In the genomic region with DNA sequence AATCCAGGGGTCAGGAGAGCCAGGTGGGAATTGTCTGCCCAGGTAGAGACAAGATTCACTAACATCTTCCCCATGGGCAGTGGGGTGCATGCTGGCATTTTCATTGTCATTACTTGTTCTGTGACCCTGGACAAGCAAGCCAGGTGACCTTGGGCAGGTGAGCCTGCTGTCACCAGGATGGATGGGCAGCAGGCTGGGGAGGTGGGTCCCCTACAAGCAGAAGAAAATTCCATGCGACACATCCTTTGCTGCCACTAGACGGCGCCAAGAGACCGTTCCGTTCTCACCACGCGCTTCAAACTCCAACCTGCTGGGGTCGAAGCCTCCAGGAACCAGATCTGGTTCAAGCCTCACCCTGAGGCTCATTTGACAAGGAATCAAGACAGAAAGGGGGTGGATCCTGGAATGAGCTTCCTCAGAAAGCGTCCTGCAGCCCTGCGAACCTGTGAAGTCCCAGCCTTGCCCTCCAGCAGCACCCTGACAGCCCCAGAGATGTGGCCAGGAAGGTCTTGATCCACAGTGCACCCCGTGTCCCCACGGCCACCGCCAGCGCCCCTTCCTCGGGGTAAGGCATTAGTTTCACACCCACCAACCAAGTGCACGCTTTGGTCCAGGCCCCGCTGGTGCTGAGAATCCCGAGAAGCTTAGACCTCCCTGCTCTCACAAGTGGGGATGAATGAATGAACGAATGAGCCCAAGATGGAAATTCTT, we compare ENCODE assay signal across 8 cellular contexts. TPM values are rescaled to one million over a fixed set of nuclear protein-coding genes. Genes with fewer than 3 reads are reported as not detected.
DNase-seq lines count a peak whose midpoint lies in the region; ATAC-seq and TF ChIP-seq lines count a peak whose summit lies in the region.

No MANE protein-coding gene starts in this region.

- no peaks in the 10 kb centered on the region; the same call in 1 of the 2 replicates for H3K9me3 ChIP-seq in AG04450 (ENCODE audit: control insufficient read depth, insufficient read depth, low read length)
- no peaks in the 10 kb centered on the region for H3K9me3 ChIP-seq in breast epithelium

- H3K36me3 ChIP-seq in GM23338 (ENCODE audit: insufficient read depth), result no peaks in the 10 kb centered on the region
- H3K36me3 ChIP-seq in breast epithelium, result no peaks in the 10 kb centered on the region

- POLR2A ChIA-PET in AG04450 (lab: Yijun Ruan, JAX) (no interaction called here), activated B cell treated with CpG ODN at 0.5 μM for 24 hours (lab: Charles Lee) (interaction anchor here (0.7 to 1.6 kb wide), 4 partner anchors 10 to 353 kb away, joined by 3 to 8 read pairs (median 4); no protein-coding TSS in a partner anchor)

- intact Hi-C loops in activated B cell treated with CpG ODN at 0.5 μM for 24 hours (cut with micrococcal nuclease) (loop anchor here (1.0 to 5.0 kb wide), 8 partner anchors 31 to 1426 kb away; partner anchors contain the start of gene MARK3), breast epithelium (cut with DNase I; ENCODE audit: low total_unique reads) (loop anchor here (5.0 kb wide), 1 partner anchor 126 kb away; the partner anchor contains the start of gene HSP90AA1)

- no peak for TF ChIP-seq POLR2A in breast epithelium (IDR thresholded peaks at IDR 0.05)

- H3K27ac ChIP-seq in AG04450 (ENCODE audit: low read depth, low read length) (no peak overlapping the region), GM23338 (ENCODE audit: low read depth) (no peak overlapping the region), breast epithelium (no peak overlapping the region)

- H3K4me1 ChIP-seq in GM23338 (ENCODE audit: insufficient read depth) (peaks cover 8% of the 10 kb centered on the region), breast epithelium (peaks cover 0 to 6% of the 10 kb centered on the region in 2 donors)

- H3K79me2 ChIP-seq in GM23338 (replicated peaks; ENCODE audit: insufficient read depth), result peaks cover 12% of the 10 kb centered on the region

- H3K4me3 ChIP-seq in AG04450 (ENCODE audit: low read depth, low read length), result no peak overlapping the region
- H3K4me3 ChIP-seq in GM23338, result no peak overlapping the region
- no peak overlapping the region for H3K4me3 ChIP-seq in breast epithelium

- CTCF ChIA-PET in AG04450 (lab: Charles Lee), result interaction anchor here (0.6 to 3.5 kb wide), 39 partner anchors 9 to 364 kb away, joined by 3 to 38 read pairs (median 4); partner anchors contain the start of genes HSP90AA1, MOK and ZNF839
- CTCF ChIA-PET in activated B cell treated with CpG ODN at 0.5 μM for 24 hours (lab: Charles Lee), result interaction anchor here (0.8 to 2.6 kb wide), 10 partner anchors 11 to 353 kb away, joined by 3 to 16 read pairs (median 4); no protein-coding TSS in a partner anchor

- H3K4me3 Mint-ChIP-seq in GM23338, result no peak overlapping the region
- peak overlapping the region; percentile 35 for H3K4me3 Mint-ChIP-seq in activated B cell treated with CpG ODN at 0.5 μM for 24 hours

- H3K4me1 Mint-ChIP-seq in GM23338 (peaks cover 20% of the 10 kb centered on the region; the same call in 2 of the 3 replicates), activated B cell treated with CpG ODN at 0.5 μM for 24 hours (peaks cover 20% of the 10 kb centered on the region)

- H3K27me3 Mint-ChIP-seq in GM23338 (ENCODE audit: insufficient read depth, low read depth, poor library complexity), result peaks cover 26% of the 10 kb centered on the region
- H3K27me3 Mint-ChIP-seq in activated B cell treated with CpG ODN at 0.5 μM for 24 hours, result no peaks in the 10 kb centered on the region

- H3K9me3 Mint-ChIP-seq in GM23338, result no peaks in the 10 kb centered on the region
- no peaks in the 10 kb centered on the region for H3K9me3 Mint-ChIP-seq in activated B cell treated with CpG ODN at 0.5 μM for 24 hours

- ATAC-seq in GM23338 (peak; percentile 45), activated B cell treated with CpG ODN at 0.5 μM for 24 hours (ENCODE audit: low read depth) (peak; percentile 20), HG03097 (IDR thresholded peaks at IDR 0.05; ENCODE audit: low FRiP score, unreplicated experiment) (no peak)

- no peak overlapping the region for H3K27ac Mint-ChIP-seq in GM23338
- no peak overlapping the region for H3K27ac Mint-ChIP-seq in activated B cell treated with CpG ODN at 0.5 μM for 24 hours

- H3K27me3 ChIP-seq in AG04450 (ENCODE audit: control insufficient read depth, insufficient read depth, low read length), result no peaks in the 10 kb centered on the region
- H3K27me3 ChIP-seq in GM23338 (ENCODE audit: insufficient read depth), result peaks cover 25% of the 10 kb centered on the region; the same call in 1 of the 2 replicates
- no peaks in the 10 kb centered on the region for H3K27me3 ChIP-seq in breast epithelium

- H3F3A ChIP-seq in GM23338 (replicated peaks; ENCODE audit: low read depth), result 0 out of 2 replicates have a peak, but pooled peaks cover 5% of the 10 kb centered on the region

- peak overlapping the region; percentile 70; the same call in 1 of the 2 replicates for H2AFZ ChIP-seq in GM23338

- H3K36me3 Mint-ChIP-seq in GM23338 (ENCODE audit: low read depth), result no peaks in the 10 kb centered on the region
- peaks cover 1% of the 10 kb centered on the region for H3K36me3 Mint-ChIP-seq in activated B cell treated with CpG ODN at 0.5 μM for 24 hours (ENCODE audit: low read depth)

- DNase-seq in AG04450 (ENCODE audit: low read depth, low spot score), result peak; percentile 50
- peak; percentile 93 for DNase-seq in GM23338 (ENCODE audit: low spot score)
- DNase-seq in NCI-H446 (lab: John Stamatoyannopoulos, UW), result peak; percentile 63 to 89
- peak; percentile 55 for DNase-seq in activated B cell treated with CpG ODN at 0.5 μM for 24 hours
- DNase-seq in breast epithelium (ENCODE audit: low spot score in 2 of 2), result peak in 1 of 2 donors; percentile 74
- DNase-seq in iris pigment epithelial cell (ENCODE audit: low read depth), result peak; percentile 78
- peak; percentile 37 to 57 for DNase-seq in stimulated activated CD4-positive, alpha-beta T cell treated with anti-CD3 and anti-CD28 coated beads, Interleukin-1b, Interleukin-23, amount 100 ng/mL, for 1 hour (ENCODE audit: low read depth in 2 of 2)

- no peaks in the 10 kb centered on the region for H3K9me2 ChIP-seq in GM23338 (ENCODE audit: insufficient read depth)

- peak; percentile 91 for TF ChIP-seq CTCF in AG04450 (IDR thresholded peaks at IDR 0.05; ENCODE audit: low read depth, low read length)
- TF ChIP-seq CTCF in GM23338 (conservative IDR thresholded peaks at IDR 0.05; ENCODE audit: low read depth in 2 of 2), result peak; percentile 80 to 98
- no peak for TF ChIP-seq CTCF in activated B cell treated with CpG ODN at 0.5 μM for 24 hours (IDR thresholded peaks at IDR 0.05)
- peak; percentile 81 to 93 (median 84) for TF ChIP-seq CTCF in breast epithelium (IDR thresholded peaks at IDR 0.05)

- H3K4me2 ChIP-seq in GM23338, result no peak overlapping the region

- no peaks in the 10 kb centered on the region for H4K20me1 ChIP-seq in GM23338 (replicated peaks; ENCODE audit: insufficient read depth)

TF ChIP-seq in GM23338, 12 proteins besides CTCF, POLR2A, EP300 and RAD21 (continues in another document):
- TF ChIP-seq JUNB (IDR thresholded peaks at IDR 0.05; ENCODE audit: unreplicated experiment) (no peak), CREB1 (CRISPR knock-in tag; IDR thresholded peaks at IDR 0.05; ENCODE audit: low read depth) (0 out of 2 replicates have a peak, but pooled peaks have one; percentile 43)

RNA-seq across cellular contexts. Expression of gene DYNC1H1, which starts 3.2 kb away (rescaled TPM):
- 189 and 300 TPM in 2 replicates for polyA plus RNA-seq in AG04450 (2011; rRNA removed)
- polyA minus RNA-seq in AG04450 (2011; rRNA and poly(A)+ RNA removed), result 792 and 915 TPM in 2 replicates
- 604 and 635 TPM in 2 replicates for total RNA-seq in GM23338 (2014; rRNA removed; shearing (Covaris generic))
- 179 and 181 TPM in 2 replicates for polyA plus RNA-seq in GM23338 (2016; fragmentation: Nextera tagmentation; extraction: Ambion mirVana)
- 208 and 236 TPM in 2 replicates for total RNA-seq in activated B cell treated with CpG ODN at 0.5 μM for 24 hours
- 100 to 1,000 TPM; 355 to 424 (median 391) TPM for total RNA-seq in breast epithelium
